In genomic region chr15:72318408-72318942, GRCh38 we compare ENCODE assay signal across 13 cellular contexts. TPM values are rescaled to one million over a fixed set of nuclear protein-coding genes. Genes with fewer than 3 reads are reported as not detected.
DNase-seq lines count a peak whose midpoint lies in the region; ATAC-seq and TF ChIP-seq lines count a peak whose summit lies in the region.
"Had no signal": no experiment of that assay in that cellular context is flagged by ENCODE, and none has a peak within 500 bp of the region (broad histone marks: within the 10 kb centered on the region; RNA-seq: fewer than 3 reads in every experiment).

No MANE protein-coding gene starts in this region.

- WGBS in sigmoid colon, 2 donors, result 13 to 37% methylated on average over 2 of the region's 2 CpGs

- no peak for TF ChIP-seq CTCF in dorsolateral prefrontal cortex (IDR thresholded peaks at IDR 0.05 in 54 of 56, conservative IDR thresholded peaks at IDR 0.05 in 2 of 56; ENCODE audit: low read depth in 1 of 56, partially characterized antibody in 56 of 56)
- no peak for TF ChIP-seq CTCF in sigmoid colon (IDR thresholded peaks at IDR 0.05)

- no peaks in the 10 kb centered on the region for H3K9me3 Mint-ChIP-seq in activated CD8-positive, alpha-beta memory T cell treated with anti-CD3 and anti-CD28 coated beads, Interleukin-2, amount 10 ng/mL, durations not matched to agents 7 days and 5 days (ENCODE audit: low read depth)

- H3K4me3 Mint-ChIP-seq in activated CD8-positive, alpha-beta memory T cell treated with anti-CD3 and anti-CD28 coated beads, Interleukin-2, amount 10 ng/mL, durations not matched to agents 7 days and 5 days, result peak overlapping the region; percentile 6

- no peak for ATAC-seq in activated CD8-positive, alpha-beta memory T cell treated with anti-CD3 and anti-CD28 coated beads, Interleukin-2, amount 10 ng/mL, durations not matched to agents 7 days and 5 days
- ATAC-seq: lower lobe of right lung had no signal

- H3K36me3 Mint-ChIP-seq in activated CD8-positive, alpha-beta memory T cell treated with anti-CD3 and anti-CD28 coated beads, Interleukin-2, amount 10 ng/mL, durations not matched to agents 7 days and 5 days, result no peaks in the 10 kb centered on the region

- H3K9me3 ChIP-seq in sigmoid colon, result no peaks in the 10 kb centered on the region
- H3K9me3 ChIP-seq: lower lobe of right lung had no signal

- H3K27me3 Mint-ChIP-seq in activated CD8-positive, alpha-beta memory T cell treated with anti-CD3 and anti-CD28 coated beads, Interleukin-2, amount 10 ng/mL, durations not matched to agents 7 days and 5 days, result peaks cover 30% of the 10 kb centered on the region

- H3K4me1 ChIP-seq in sigmoid colon, result peaks cover 0 to 18% (median 12%) of the 10 kb centered on the region in 4 donors

- no peaks in the 10 kb centered on the region for H3K27me3 ChIP-seq in dorsolateral prefrontal cortex
- no peaks in the 10 kb centered on the region for H3K27me3 ChIP-seq in sigmoid colon

- H3K36me3 ChIP-seq in sigmoid colon, result no peaks in the 10 kb centered on the region
- H3K36me3 ChIP-seq: lower lobe of right lung had no signal

- no peak for TF ChIP-seq POLR2A in sigmoid colon (IDR thresholded peaks at IDR 0.05)

- H3K4me1 Mint-ChIP-seq in activated CD8-positive, alpha-beta memory T cell treated with anti-CD3 and anti-CD28 coated beads, Interleukin-2, amount 10 ng/mL, durations not matched to agents 7 days and 5 days, result peaks cover 12% of the 10 kb centered on the region

- H3K27ac ChIP-seq in dorsolateral prefrontal cortex, result peak overlapping the region in 32 of 59 donors; percentile 0 to 86 (median 46)
- H3K27ac ChIP-seq in sigmoid colon, result no peak overlapping the region
- H3K27ac ChIP-seq: lower lobe of right lung had no signal

- no peak for TF ChIP-seq EP300 in sigmoid colon (IDR thresholded peaks at IDR 0.05)

- peak overlapping the region in 38 of 59 donors; percentile 25 to 75 (median 62) for H3K4me3 ChIP-seq in dorsolateral prefrontal cortex
- H3K4me3 ChIP-seq in sigmoid colon, result no peak overlapping the region
- H3K4me3 ChIP-seq: lower lobe of right lung had no signal

- H3K27ac Mint-ChIP-seq in activated CD8-positive, alpha-beta memory T cell treated with anti-CD3 and anti-CD28 coated beads, Interleukin-2, amount 10 ng/mL, durations not matched to agents 7 days and 5 days, result no peak overlapping the region

- intact Hi-C loops in dorsolateral prefrontal cortex (cut with DNase I) (loop anchor here in 1 of 2 donors (10.0 kb wide), 1 partner anchor 56 kb away; the partner anchor contains the start of gene HEXA), sigmoid colon (cut with DNase I) (no loop called here)

- CTCF ChIA-PET in activated CD8-positive, alpha-beta memory T cell treated with anti-CD3 and anti-CD28 coated beads, Interleukin-2, amount 10 ng/mL, durations not matched to agents 7 days and 5 days (lab: Charles Lee), result no interaction called here

- DNase-seq in activated CD8-positive, alpha-beta memory T cell treated with anti-CD3 and anti-CD28 coated beads, Interleukin-2, amount 10 ng/mL, durations not matched to agents 7 days and 5 days, result no peak
- DNase-seq in activated CD8-positive, alpha-beta memory T cell treated with anti-CD3 and anti-CD28 coated beads, Interleukin-2, amount 50 U/mL, for 48 hours, result no peak
- DNase-seq in NCI-H82 treated with DMSO at 0.1 percent for 48 hours (lab: John Stamatoyannopoulos, UW; ENCODE audit: unreplicated experiment) (peak; percentile 10), dorsolateral prefrontal cortex (no peak), sigmoid colon (peak; percentile 19), MV-4-11 (lab: John Stamatoyannopoulos, UW) (no peak), retina (no peak)
- DNase-seq in stimulated activated CD4-positive, alpha-beta T cell treated with anti-CD3 and anti-CD28 coated beads, Interleukin-4, amount 100 ng/mL, for 4 hours, result no peak
- DNase-seq: activated naive CD4-positive, alpha-beta T cell; AML-193; lower lobe of right lung; NCI-H187 treated with DMSO at 0.1 percent for 48 hours had no signal

RNA-seq across cellular contexts. Expression of gene CELF6, which starts 1.5 kb away (rescaled TPM):
- total RNA-seq in activated CD8-positive, alpha-beta memory T cell treated with anti-CD3 and anti-CD28 coated beads, Interleukin-2, amount 10 ng/mL, durations not matched to agents 7 days and 5 days, result under 1 TPM; 0.29 to 0.33 TPM
- total RNA-seq in dorsolateral prefrontal cortex, result 10 to 100 TPM; 10.7 to 30.0 (median 20.1) TPM
- 1 to 10 TPM; 2.1 to 5.8 (median 2.8) TPM for total RNA-seq in sigmoid colon
- polyA plus RNA-seq in sigmoid colon, result 1 to 10 TPM in 1 of 3 donors, not detected in 2; 4.2 TPM
- total RNA-seq: pulmonary artery endothelial cell had no signal

RNA-seq across cellular contexts. Expression of gene PARP6, which starts 46.1 kb away (rescaled TPM):
- 10 to 100 TPM; 55.5 to 66.6 TPM for total RNA-seq in activated CD8-positive, alpha-beta memory T cell treated with anti-CD3 and anti-CD28 coated beads, Interleukin-2, amount 10 ng/mL, durations not matched to agents 7 days and 5 days
- 100 to 1,000 TPM in 108 of 120 experiments, 10 to 100 TPM in 12; 89.7 to 152 (median 117) TPM for total RNA-seq in dorsolateral prefrontal cortex
- 100 to 1,000 TPM in 1 of 4 donors, 10 to 100 TPM in 3; 41.5 to 103 (median 60.0) TPM for total RNA-seq in sigmoid colon
- polyA plus RNA-seq in sigmoid colon, result 10 to 100 TPM; 12.5 to 29.4 (median 27.2) TPM

RNA-seq across cellular contexts. Expression of gene HEXA, which starts 57.3 kb away (rescaled TPM):
- 10 to 100 TPM; 92.1 to 95.5 TPM for total RNA-seq in activated CD8-positive, alpha-beta memory T cell treated with anti-CD3 and anti-CD28 coated beads, Interleukin-2, amount 10 ng/mL, durations not matched to agents 7 days and 5 days
- total RNA-seq in dorsolateral prefrontal cortex, result 100 to 1,000 TPM in 9 of 120 experiments, 10 to 100 TPM in 111; 59.4 to 109 (median 80.2) TPM
- 10 to 100 TPM; 56.0 to 80.0 (median 66.7) TPM for total RNA-seq in sigmoid colon
- polyA plus RNA-seq in sigmoid colon, result 10 to 100 TPM; 35.4 to 76.5 (median 54.8) TPM

Comparison
In these comparisons a context has a peak if more than half of its experiments do, and no peak if none do; other contexts are left out.
1. DNase-seq: peak in NCI-H82 treated with DMSO at 0.1 percent for 48 hours (single experiment) and sigmoid colon (single experiment); none in activated CD8-positive, alpha-beta memory T cell treated with anti-CD3 and anti-CD28 coated beads, Interleukin-2, amount 10 ng/mL, durations not matched to agents 7 days and 5 days (single experiment), activated CD8-positive, alpha-beta memory T cell treated with anti-CD3 and anti-CD28 coated beads, Interleukin-2, amount 50 U/mL, for 48 hours (single experiment), dorsolateral prefrontal cortex (0 of 10), stimulated activated CD4-positive, alpha-beta T cell treated with anti-CD3 and anti-CD28 coated beads, Interleukin-4, amount 100 ng/mL, for 4 hours (0 of 2), MV-4-11 (single experiment) and retina (single experiment).
2. H3K27ac ChIP-seq: peak in dorsolateral prefrontal cortex (32 of 59); none in sigmoid colon (0 of 4).
3. H3K4me3 ChIP-seq: peak in dorsolateral prefrontal cortex (38 of 59); none in sigmoid colon (0 of 4).